Comparison of ENCODE assay signal across 13 cellular contexts in genomic region chr11:78337554-78337924, GRCh38.
"Had no signal": no experiment of that assay in that cellular context is flagged by ENCODE, and none has a peak within 500 bp of the region (broad histone marks: within the 10 kb centered on the region; RNA-seq: fewer than 3 reads in every experiment).

No MANE protein-coding gene starts in this region.

- H3K36me3 Mint-ChIP-seq: neural progenitor cell had no signal

- H3K27ac ChIP-seq: epithelial cell of prostate, neural progenitor cell, parathyroid adenoma, transverse colon, VCaP had no signal

- H3K36me3 ChIP-seq: neural progenitor cell, transverse colon had no signal

- H3K27me3 ChIP-seq: neural progenitor cell, transverse colon had no signal

- H3K27ac Mint-ChIP-seq: activated CD4-positive, alpha-beta T cell treated with anti-CD3 and anti-CD28 coated beads for 36 hours; activated naive CD8-positive, alpha-beta T cell; effector memory CD8-positive, alpha-beta T cell; neural progenitor cell had no signal

- H3K9me3 ChIP-seq: transverse colon had no signal

- H3K4me3 Mint-ChIP-seq: activated CD4-positive, alpha-beta T cell treated with anti-CD3 and anti-CD28 coated beads for 36 hours; activated naive CD8-positive, alpha-beta T cell; effector memory CD8-positive, alpha-beta T cell; neural progenitor cell had no signal

- H3K4me3 ChIP-seq: neural progenitor cell, transverse colon had no signal

- H3K4me1 Mint-ChIP-seq: neural progenitor cell had no signal

- DNase-seq: activated CD4-positive, alpha-beta T cell treated with anti-CD3 and anti-CD28 coated beads for 36 hours; activated effector memory CD4-positive, alpha-beta T cell treated with anti-CD3 and anti-CD28 coated beads, Interleukin-2, amount 50 U/mL, for 16 hours; activated T-cell treated with anti-CD3 and anti-CD28 coated beads for 4 hours; aorta; effector memory CD8-positive, alpha-beta T cell; retina; stimulated activated CD4-positive, alpha-beta T cell treated with anti-CD3 and anti-CD28 coated beads, Interleukin-4, amount 100 ng/mL, for 4 hours; transverse colon had no signal

- ATAC-seq: activated CD4-positive, alpha-beta T cell treated with anti-CD3 and anti-CD28 coated beads for 36 hours; effector memory CD8-positive, alpha-beta T cell had no signal

- H3K9me3 Mint-ChIP-seq: effector memory CD8-positive, alpha-beta T cell had no signal

- H3K27me3 Mint-ChIP-seq: activated CD4-positive, alpha-beta T cell treated with anti-CD3 and anti-CD28 coated beads for 36 hours; activated naive CD8-positive, alpha-beta T cell had no signal
